8 cellular contexts compared by ENCODE assay signal in the genomic region with DNA sequence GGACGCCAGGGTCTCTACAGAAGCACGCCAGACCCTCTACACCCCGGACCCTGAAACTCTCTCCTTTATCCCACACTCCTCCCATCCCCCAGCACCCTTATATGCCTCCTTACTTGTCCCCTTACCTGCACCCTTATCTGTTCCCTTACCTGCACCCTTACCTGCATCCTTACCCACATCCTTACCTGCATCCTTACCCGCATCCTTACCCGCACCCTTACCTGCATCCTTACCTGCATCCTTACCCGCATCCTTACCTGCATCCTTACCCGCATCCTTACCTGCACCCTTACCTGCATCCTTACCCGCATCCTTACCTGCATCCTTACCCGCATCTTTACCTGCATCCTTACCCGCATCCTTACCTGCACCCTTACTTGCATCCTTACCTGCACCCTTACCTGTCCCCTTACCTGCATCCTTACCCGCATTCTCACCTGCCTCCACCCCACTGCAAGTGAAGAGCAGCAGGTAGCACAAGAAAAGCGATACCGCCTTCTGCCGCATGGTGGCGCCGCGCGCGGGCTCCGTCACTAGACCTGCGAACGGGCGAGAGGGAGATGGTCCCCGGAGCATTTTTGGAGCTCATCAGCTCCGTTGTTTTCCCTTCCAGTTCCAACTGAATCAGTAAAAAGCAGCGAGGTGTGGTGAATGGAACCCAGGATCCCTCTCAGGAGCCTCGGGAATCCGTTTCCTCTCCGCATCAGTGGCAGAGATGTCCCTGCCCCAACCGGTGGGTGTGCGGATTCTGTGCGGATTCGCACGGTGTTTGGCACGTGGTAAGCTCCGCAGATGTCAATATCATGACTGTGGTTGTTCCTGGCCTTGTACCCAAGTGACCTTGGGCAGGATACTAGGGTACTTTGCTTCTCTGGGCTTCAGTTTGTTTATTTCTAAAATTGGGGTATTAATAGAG. TPM values are rescaled to one million over a fixed set of nuclear protein-coding genes. Genes with fewer than 3 reads are reported as not detected.
DNase-seq lines count a peak whose midpoint lies in the region; ATAC-seq lines count a peak whose summit lies in the region.

No MANE protein-coding gene starts in this region.

- H3K27me3 ChIP-seq in MG63: no peaks in the 10 kb centered on the region
- no peaks in the 10 kb centered on the region; the same call in 1 of the 2 replicates for H3K27me3 ChIP-seq in iPS DF 6.9 (ENCODE audit: control insufficient read depth, insufficient read depth, low read length)
- H3K27me3 ChIP-seq in skeletal muscle satellite cell (ENCODE audit: control insufficient read depth, insufficient read depth, low read length): no peaks in the 10 kb centered on the region

- no peaks in the 10 kb centered on the region; the same call in 1 of the 2 replicates for H3K36me3 ChIP-seq in MG63
- no peaks in the 10 kb centered on the region for H3K36me3 ChIP-seq in iPS DF 6.9 (ENCODE audit: control insufficient read depth, insufficient read depth, low read length)
- no peaks in the 10 kb centered on the region for H3K36me3 ChIP-seq in skeletal muscle satellite cell (ENCODE audit: insufficient read depth, low read length)

- DNase-seq in G401 (ENCODE audit: low spot score) (peak; percentile 73), MG63 (peak; percentile 59), T-helper 9 cell (peak; percentile 91), anterior cingulate cortex (lab: John Stamatoyannopoulos, UW) (peak in 51 of 58 donors; percentile 8 to 80 (median 47)), iPS DF 6.9 (ENCODE audit: low read depth, low spot score) (no peak)

- no peak overlapping the region for H3K27ac ChIP-seq in iPS DF 6.9 (ENCODE audit: low read length)

- in situ Hi-C loops in G401 (cut with HindIII; ENCODE audit: low sequenced_read_pairs): no loop called here

- WGBS in iPS DF 6.9 (ENCODE audit: insufficient coverage, insufficient read length): no CpG with 5 or more reads among the region's 36 CpGs

- H3K4me1 ChIP-seq in iPS DF 6.9 (ENCODE audit: control insufficient read depth, insufficient read depth, low read length) (no peaks in the 10 kb centered on the region; the same call in 1 of the 2 replicates), skeletal muscle satellite cell (ENCODE audit: control insufficient read depth, insufficient read depth, low read length) (peaks cover 22% of the 10 kb centered on the region)

- H3K4me2 ChIP-seq in skeletal muscle satellite cell (ENCODE audit: low read length): peak overlapping the region; percentile 98

- H3K4me3 ChIP-seq in MG63 (peak overlapping the region; percentile 27), iPS DF 6.9 (ENCODE audit: low read length) (0 out of 2 replicates have a peak overlapping the region, but pooled peaks have one; percentile 8), skeletal muscle satellite cell (ENCODE audit: low read length) (peak overlapping the region; percentile 72)

- ATAC-seq in GM21515 (IDR thresholded peaks at IDR 0.05; ENCODE audit: unreplicated experiment): no peak
- ATAC-seq in HG03342 (IDR thresholded peaks at IDR 0.05; ENCODE audit: unreplicated experiment): no peak

- no peaks in the 10 kb centered on the region for H3K9me3 ChIP-seq in MG63
- no peaks in the 10 kb centered on the region for H3K9me3 ChIP-seq in iPS DF 6.9 (ENCODE audit: control insufficient read depth, insufficient read depth, low read length)
- no peaks in the 10 kb centered on the region for H3K9me3 ChIP-seq in skeletal muscle satellite cell (replicated peaks; ENCODE audit: low read length)

- peak overlapping the region; percentile 39 for H3K9ac ChIP-seq in skeletal muscle satellite cell (ENCODE audit: low read depth, low read length)

RNA-seq across cellular contexts. Expression of gene IFI6, which starts 2.9 kb away (rescaled TPM):
- 48.2 and 49.3 TPM in 2 replicates for total RNA-seq in G401 (2014; rRNA removed; shearing (Covaris generic))
- 62.2 and 66.0 TPM in 2 replicates for total RNA-seq in MG63 (2014; rRNA removed; shearing (Covaris generic); ENCODE audit: low replicate concordance)
- total RNA-seq in skeletal muscle satellite cell (2012; rRNA removed): 12.4 and 62.0 TPM in 2 replicates

RNA-seq across cellular contexts. Expression of gene FGR, which starts 34.1 kb away (rescaled TPM):
- total RNA-seq in G401 (2014; rRNA removed; shearing (Covaris generic)): not detected in 2 replicates
- total RNA-seq in MG63 (2014; rRNA removed; shearing (Covaris generic); ENCODE audit: low replicate concordance): not detected in 2 replicates
- not detected in 2 replicates for total RNA-seq in skeletal muscle satellite cell (2012; rRNA removed)

RNA-seq across cellular contexts. Expression of gene FAM76A, which starts 56.7 kb away (rescaled TPM):
- total RNA-seq in G401 (2014; rRNA removed; shearing (Covaris generic)): 13.6 and 32.1 TPM in 2 replicates
- total RNA-seq in MG63 (2014; rRNA removed; shearing (Covaris generic); ENCODE audit: low replicate concordance): 12.0 and 12.1 TPM in 2 replicates
- 9.6 and 11.1 TPM in 2 replicates for total RNA-seq in skeletal muscle satellite cell (2012; rRNA removed)

Comparison
In these comparisons a context has a peak if more than half of its experiments do, and no peak if none do; other contexts are left out.
1. H3K4me3 ChIP-seq: peak in every context shown above with its lines; median percentile 72 in skeletal muscle satellite cell; 27 in MG63; 8 in iPS DF 6.9.